ENCODE assay signal across 8 cellular contexts in the genomic region with DNA sequence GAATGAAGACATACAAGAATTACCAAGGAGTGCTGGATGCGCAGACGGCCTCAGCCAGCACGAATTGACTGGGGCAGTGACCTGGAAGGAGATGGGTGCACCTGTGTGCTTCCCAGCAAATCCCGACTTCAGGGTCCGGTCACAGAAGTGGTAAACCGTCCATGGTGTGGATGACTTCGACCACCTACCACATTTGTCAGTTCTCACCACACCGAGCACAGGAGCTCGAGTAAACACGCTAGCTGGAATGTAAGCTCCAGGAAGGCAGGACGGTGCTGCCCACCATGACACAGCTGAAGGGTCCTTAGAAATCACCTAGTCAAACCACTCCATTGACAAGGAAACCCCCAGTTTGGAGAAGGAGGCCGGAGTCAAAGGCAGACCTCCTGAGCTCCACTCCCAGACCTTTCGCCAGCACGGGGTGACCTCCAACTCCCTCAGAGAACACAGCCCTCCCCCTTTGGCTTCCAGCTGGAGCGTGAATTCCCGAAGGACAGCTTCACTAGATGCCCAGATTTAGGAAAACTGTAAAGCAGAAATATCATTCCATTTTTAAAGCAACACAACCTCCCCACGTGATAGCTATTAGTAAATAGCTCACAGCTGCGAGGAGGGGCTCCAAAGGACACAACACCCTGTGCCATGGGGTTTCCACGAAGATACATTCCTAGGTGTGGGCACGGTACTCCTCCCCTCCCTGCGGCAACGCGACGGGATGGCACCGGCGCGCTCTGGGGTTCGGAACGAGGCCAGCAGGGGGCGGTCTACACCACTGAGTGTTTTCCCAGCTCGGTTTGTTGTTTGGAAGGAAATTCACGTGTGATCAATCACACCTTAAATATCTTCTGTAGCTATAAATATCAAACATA. TPM values are rescaled to one million over a fixed set of nuclear protein-coding genes. Genes with fewer than 3 reads are reported as not detected.
A peak's percentile ranks its signal among the peaks of the same experiment; 100 is the strongest.
DNase-seq lines count a peak whose midpoint lies in the region; ATAC-seq, FAIRE-seq and TF ChIP-seq lines count a peak whose summit lies in the region.

No MANE protein-coding gene starts in this region.

- TF ChIP-seq CTCF in BJ (IDR thresholded peaks at IDR 0.05; ENCODE audit: insufficient read depth, low read depth, low read length), result peak; percentile 77
- TF ChIP-seq CTCF in HFF-Myc (IDR thresholded peaks at IDR 0.05; ENCODE audit: low read depth, low read length, missing control alignments), result peak; percentile 84
- TF ChIP-seq CTCF in K562 (IDR thresholded peaks at IDR 0.05 in 2 of 3, conservative IDR thresholded peaks at IDR 0.05 in 1 of 3; ENCODE audit: insufficient read depth in 2 of 3, low read depth in 1 of 3, low read length in 3 of 3), result peak; percentile 77 to 87 (median 80)

- no peak overlapping the region for H3K9ac ChIP-seq in K562 (ENCODE audit: insufficient read depth in 1 of 2, low read depth in 2 of 2, low read length in 2 of 2)

- CTCF ChIA-PET in BJ (lab: Yijun Ruan, JAX), result interaction anchor here (0.6 to 2.4 kb wide), 19 partner anchors 8 to 583 kb away, joined by 3 to 16 read pairs (median 3); a partner anchor contains a TSS
- CTCF ChIA-PET in K562 (lab: Yijun Ruan, JAX; ENCODE audit: low intra/inter-chr PET ratio), result interaction anchor here (1.4 to 2.1 kb wide), 3 partner anchors 87 to 592 kb away, joined by 3 to 12 read pairs (median 7); no protein-coding TSS in a partner anchor

- no peak for TF ChIP-seq POLR2A in K562 (conservative IDR thresholded peaks at IDR 0.05)

- intact Hi-C loops in K562 (cut with micrococcal nuclease), result loop anchor here (5.0 to 10.0 kb wide), 5 partner anchors 72 to 380 kb away; no protein-coding TSS in a partner anchor

- TF ChIP-seq RAD21 in K562 (CRISPR knock-in tag; conservative IDR thresholded peaks at IDR 0.05 in 1 of 2, IDR thresholded peaks at IDR 0.05 in 1 of 2), result peak; percentile 54 to 80

- WGBS in K562 (ENCODE audit: insufficient coverage, low coverage, missing lambda C conversion rate), result 1% methylated on average over 32 of the region's 32 CpGs

- 0 out of 2 replicates have a peak, but pooled peaks cover 3% of the 10 kb centered on the region for H4K20me1 ChIP-seq in K562 (replicated peaks; ENCODE audit: control insufficient read depth, insufficient read depth, low read length)

- POLR2A ChIA-PET in BJ (lab: Charles Lee), result no interaction called here
- POLR2A ChIA-PET in K562 (lab: Yijun Ruan, JAX), result interaction anchor here (0.6 kb wide), 1 partner anchor 497 kb away, joined by 3 read pairs; no protein-coding TSS in a partner anchor

- H3K27ac ChIP-seq in K562 (ENCODE audit: extremely low read depth, low read depth, low read length), result no peak overlapping the region

- H3K4me2 ChIP-seq in K562 (ENCODE audit: insufficient read depth, low read length), result no peak overlapping the region

- no peaks in the 10 kb centered on the region for H3K4me1 ChIP-seq in K562 (replicated peaks in 1 of 2; ENCODE audit: control insufficient read depth in 2 of 2, insufficient read depth in 2 of 2, low read length in 2 of 2)

- TF ChIP-seq EP300 in K562 (IDR thresholded peaks at IDR 0.05; ENCODE audit: low read length), result no peak

- no peaks in the 10 kb centered on the region for H3K79me2 ChIP-seq in K562 (ENCODE audit: control insufficient read depth, insufficient read depth, low read length)

- DNase-seq in BJ (ENCODE audit: low read depth) (no peak), HFF-Myc (ENCODE audit: extremely low read depth, low read depth) (no peak), SKM-1 treated with dmso at 0.1 percent for 144 hours (lab: John Stamatoyannopoulos, UW; ENCODE audit: unreplicated experiment) (peak; percentile 26), K562 (ENCODE audit: extremely low read depth in 1 of 4, low spot score in 3 of 4) (peak; percentile 58 to 75 (median 70)), iris pigment epithelial cell (ENCODE audit: low read depth) (peak; percentile 24), globus pallidus (ENCODE audit: low spot score) (no peak)
- peak; percentile 36 to 57 (median 46) for DNase-seq in stimulated activated CD4-positive, alpha-beta T cell treated with anti-CD3 and anti-CD28 coated beads, Interleukin-12 subunit alpha, Interleukin-12 subunit beta, amount 100 ng/mL, for 48 hours (ENCODE audit: low read depth in 2 of 3, low spot score in 1 of 3)

- H3K27me3 ChIP-seq in BJ (ENCODE audit: control insufficient read depth, insufficient read depth, low read length), result peaks cover 3% of the 10 kb centered on the region; the same call in 1 of the 2 replicates
- peaks cover 11 to 41% of the 10 kb centered on the region in 2 experiments; a peak in 3 of 5 replicates for H3K27me3 ChIP-seq in K562 (ENCODE audit: control insufficient read depth in 2 of 2, insufficient read depth in 2 of 2, low read length in 2 of 2)

- BruUV-seq in K562 (replicated peaks; lab: Mats Ljungman, UMichigan), result no TSS peak

- FAIRE-seq in K562 (lab: Jason Lieb, UNC), result peak; percentile 77

- no peaks in the 10 kb centered on the region for H3K9me3 ChIP-seq in K562 (replicated peaks; ENCODE audit: control insufficient read depth, insufficient read depth, low read depth, low read length)

- in situ Hi-C loops in K562 (cut with MboI), result loop anchor here (5.0 to 10.0 kb wide), 3 partner anchors 77 to 590 kb away; no protein-coding TSS in a partner anchor

- no peaks in the 10 kb centered on the region for H3K9me1 ChIP-seq in K562 (ENCODE audit: control insufficient read depth, insufficient read depth, low read length)

- ATAC-seq in K562 (peak; percentile 91), HG03460 (IDR thresholded peaks at IDR 0.05; ENCODE audit: unreplicated experiment) (no peak)

- H3K4me3 ChIP-seq in BJ (ENCODE audit: low read depth, low read length) (no peak overlapping the region), HFF-Myc (replicated peaks; ENCODE audit: low read depth, low read length) (no peak overlapping the region), K562 (no peak overlapping the region)

- H2AFZ ChIP-seq in K562 (ENCODE audit: low read depth, low read length), result 0 out of 2 replicates have a peak overlapping the region, but pooled peaks have one; percentile 2

- no peaks in the 10 kb centered on the region for H3K36me3 ChIP-seq in BJ (ENCODE audit: control insufficient read depth, insufficient read depth, low read length)
- H3K36me3 ChIP-seq in K562 (ENCODE audit: control insufficient read depth, insufficient read depth, low read length), result no peaks in the 10 kb centered on the region

TF ChIP-seq in K562, 482 proteins besides CTCF, POLR2A, EP300 and RAD21 (continues in another document):
- TF ChIP-seq NFE2L1 (tag; IDR thresholded peaks at IDR 0.05; ENCODE audit: borderline replicate concordance, low read depth), result no peak
- no peak for TF ChIP-seq HDGF (IDR thresholded peaks at IDR 0.05)
- no peak for TF ChIP-seq ZNF79 (CRISPR knock-in tag; IDR thresholded peaks at IDR 0.05; ENCODE audit: low read depth)
- no peak for TF ChIP-seq ZFX (CRISPR knock-in tag; IDR thresholded peaks at IDR 0.05)
- TF ChIP-seq ZNF778 (CRISPR knock-in tag; IDR thresholded peaks at IDR 0.05), result no peak
- no peak for TF ChIP-seq SRSF7 (optimal IDR thresholded peaks at IDR 0.05; ENCODE audit: low read depth, low read length)

RNA-seq across cellular contexts. Expression of a gene that starts 34.1 kb away (rescaled TPM):
- 0.21 and 0.43 TPM in 2 replicates for polyA plus RNA-seq in BJ (2011; rRNA removed)
- polyA minus RNA-seq in BJ (2011; rRNA and poly(A)+ RNA removed), result 0.05 TPM in 2 replicates
- total RNA-seq in K562 (2011; cell fraction: chromatin; rRNA removed; ENCODE audit: low replicate concordance), result 0.42 TPM in 1 of 2 replicates, not detected in the other
- total RNA-seq in K562 (2011; cell fraction: nucleolus; rRNA removed), result 0.39 TPM in 1 of 2 replicates, not detected in the other
- 0.29 TPM in 1 of 2 replicates, not detected in the other for total RNA-seq in K562 (2011; cell fraction: nucleoplasm; rRNA removed)
- total RNA-seq in K562 (2014; rRNA removed), result not detected in 2 replicates
- total RNA-seq in K562 (2014; rRNA removed; fragmentation: Illumina TruSeq; extraction: Trizol), result under 0.01 TPM in 1 of 2 replicates, not detected in the other
- total RNA-seq in K562 (2015; rRNA removed; fragmentation: Illumina TruSeq; extraction: Trizol), result not detected in 2 replicates
- total RNA-seq in K562 (2021), result 0.04 TPM in 1 of 2 replicates, not detected in the other
- 0.01 and 0.10 TPM in 2 replicates for polyA plus RNA-seq in K562 (2011; rRNA removed)
- polyA plus RNA-seq in K562 (2011; cell fraction: cytosol; rRNA removed), result 0.06 TPM in 1 of 2 replicates, not detected in the other
- not detected in 2 replicates for polyA plus RNA-seq in K562 (2011; cell fraction: nucleus; rRNA removed)
- 0.10 and 0.15 TPM in 2 replicates for polyA plus RNA-seq in K562 (2012)
- polyA plus RNA-seq in K562 (2014; fragmentation: Illumina TruSeq; extraction: Trizol), result not detected in 2 replicates
- under 1 TPM; 0.01 TPM for polyA plus RNA-seq in K562 (2014; fragmentation: Nextera tagmentation; extraction: Ambion mirVana)
- polyA plus RNA-seq in K562 (2014; rRNA removed), result not detected in 2 replicates
- 0.03 and 0.14 TPM in 2 replicates for polyA minus RNA-seq in K562 (2011; rRNA and poly(A)+ RNA removed)
- polyA minus RNA-seq in K562 (2011; cell fraction: cytosol; rRNA and poly(A)+ RNA removed), result 1.4 TPM in 1 of 2 replicates, not detected in the other
- not detected in 2 replicates for polyA minus RNA-seq in K562 (2011; cell fraction: nucleus; rRNA and poly(A)+ RNA removed)

RNA-seq across cellular contexts. Expression of a gene that starts 45.6 kb away (rescaled TPM):
- polyA plus RNA-seq in BJ (2011; rRNA removed) (not detected in 2 replicates), K562 (2011; rRNA removed) (not detected in 2 replicates), K562 (2014; fragmentation: Illumina TruSeq; extraction: Trizol) (not detected in 2 replicates), K562 (2014; fragmentation: Nextera tagmentation; extraction: Ambion mirVana) (not detected), K562 (2014; rRNA removed) (not detected in 2 replicates)
- 0.33 TPM in 1 of 2 replicates, not detected in the other for polyA minus RNA-seq in BJ (2011; rRNA and poly(A)+ RNA removed)
- total RNA-seq in K562 (2011; cell fraction: chromatin; rRNA removed; ENCODE audit: low replicate concordance), result not detected in 2 replicates
- not detected in 2 replicates for total RNA-seq in K562 (2011; cell fraction: nucleolus; rRNA removed)
- total RNA-seq in K562 (2011; cell fraction: nucleoplasm; rRNA removed), result not detected in 2 replicates
- total RNA-seq in K562 (2014; rRNA removed) (not detected in 2 replicates), K562 (2014; rRNA removed; fragmentation: Illumina TruSeq; extraction: Trizol) (not detected in 2 replicates), K562 (2015; rRNA removed; fragmentation: Illumina TruSeq; extraction: Trizol) (not detected in 2 replicates), K562 (2021) (not detected in 2 replicates)
- not detected in 2 replicates for polyA plus RNA-seq in K562 (2011; cell fraction: cytosol; rRNA removed)
- polyA plus RNA-seq in K562 (2011; cell fraction: nucleus; rRNA removed), result not detected in 2 replicates
- not detected in 2 replicates for polyA plus RNA-seq in K562 (2012)
- not detected in 2 replicates for polyA minus RNA-seq in K562 (2011; rRNA and poly(A)+ RNA removed)
- not detected in 2 replicates for polyA minus RNA-seq in K562 (2011; cell fraction: cytosol; rRNA and poly(A)+ RNA removed)
- not detected in 2 replicates for polyA minus RNA-seq in K562 (2011; cell fraction: nucleus; rRNA and poly(A)+ RNA removed)

Comparison
In these comparisons a context has a peak if more than half of its experiments do, and no peak if none do; other contexts are left out.
1. DNase-seq: peak in SKM-1 treated with dmso at 0.1 percent for 144 hours (single experiment), K562 (4 of 4), iris pigment epithelial cell (single experiment) and stimulated activated CD4-positive, alpha-beta T cell treated with anti-CD3 and anti-CD28 coated beads, Interleukin-12 subunit alpha, Interleukin-12 subunit beta, amount 100 ng/mL, for 48 hours (3 of 3); none in BJ (single experiment), HFF-Myc (single experiment) and globus pallidus (single experiment).
2. Peak in every context shown above with its lines, with median percentiles within 50 percentile points of each other: CTCF ChIP-seq.